In genomic region chr10:44979281-44980181, GRCh38 we compare ENCODE assay signal across 10 cellular contexts. TPM values are rescaled to one million over a fixed set of nuclear protein-coding genes. Genes with fewer than 3 reads are reported as not detected.
A peak's percentile ranks its signal among the peaks of the same experiment; 100 is the strongest.
DNase-seq lines count a peak whose midpoint lies in the region; ATAC-seq and TF ChIP-seq lines count a peak whose summit lies in the region.
"Had no signal": no experiment of that assay in that cellular context is flagged by ENCODE, and none has a peak within 500 bp of the region (broad histone marks: within the 10 kb centered on the region; RNA-seq: fewer than 3 reads in every experiment).

No MANE protein-coding gene starts in this region.

- no peak for TF ChIP-seq CTCF in AG04450 (IDR thresholded peaks at IDR 0.05; ENCODE audit: low read depth, low read length)
- no peak for TF ChIP-seq CTCF in Panc1 (IDR thresholded peaks at IDR 0.05)
- TF ChIP-seq CTCF in gastroesophageal sphincter (IDR thresholded peaks at IDR 0.05) = no peak
- TF ChIP-seq CTCF in ovary (IDR thresholded peaks at IDR 0.05) = no peak

- 69 to 74% methylated on average over 5 to 6 of the region's 13 CpGs for WGBS in gastroesophageal sphincter (ENCODE audit: low coverage in 1 of 2), 2 donors
- 89 to 90% (median 90%) methylated on average over 13 of the region's 13 CpGs for WGBS in ovary, 3 donors

- DNase-seq in AG04450 (ENCODE audit: low read depth, low spot score) (no peak), Panc1 (ENCODE audit: low read depth, low spot score) (no peak), ovary (peak; percentile 13 to 54 (median 41)), NCI-H2196 treated with DMSO at 0.1 percent for 48 hours (lab: John Stamatoyannopoulos, UW; ENCODE audit: unreplicated experiment) (no peak), occipital lobe (lab: John Stamatoyannopoulos, UW) (no peak)
- DNase-seq in activated T-cell treated with anti-CD3 and anti-CD28 coated beads, Interleukin-2, amount 50 U/mL, for 48 hours = no peak
- DNase-seq: stimulated activated CD8-positive, alpha-beta memory T cell treated with anti-CD3 and anti-CD28 coated beads, Interleukin-4, amount 100 ng/mL, for 48 hours had no signal

- H3K27me3 ChIP-seq in AG04450 (ENCODE audit: control insufficient read depth, insufficient read depth, low read length) = no peaks in the 10 kb centered on the region
- no peaks in the 10 kb centered on the region for H3K27me3 ChIP-seq in Panc1 (ENCODE audit: control insufficient read depth, insufficient read depth, low read length)
- H3K27me3 ChIP-seq in gastroesophageal sphincter = no peaks in the 10 kb centered on the region
- H3K27me3 ChIP-seq in ovary = no peaks in the 10 kb centered on the region

- peak overlapping the region; percentile 83 for H3K27ac ChIP-seq in AG04450 (ENCODE audit: low read depth, low read length)
- peak overlapping the region; percentile 92 for H3K27ac ChIP-seq in Panc1 (ENCODE audit: low read length)
- H3K27ac ChIP-seq in gastroesophageal sphincter = peak overlapping the region; percentile 43 to 94 (median 92)
- peak overlapping the region; percentile 37 to 84 for H3K27ac ChIP-seq in ovary

- no peak for TF ChIP-seq EP300 in gastroesophageal sphincter (IDR thresholded peaks at IDR 0.05)
- no peak for TF ChIP-seq EP300 in ovary (IDR thresholded peaks at IDR 0.05)

- TF ChIP-seq POLR2A in gastroesophageal sphincter (IDR thresholded peaks at IDR 0.05) (no peak), ovary (IDR thresholded peaks at IDR 0.05) (no peak)

- H3K4me1 ChIP-seq in Panc1 (ENCODE audit: control insufficient read depth, insufficient read depth, low read length) = peaks cover 75% of the 10 kb centered on the region
- H3K4me1 ChIP-seq in gastroesophageal sphincter = peaks cover 0 to 98% (median 56%) of the 10 kb centered on the region in 3 donors
- peaks cover 40% of the 10 kb centered on the region for H3K4me1 ChIP-seq in ovary (ENCODE audit: insufficient read depth)

- intact Hi-C loops in Panc1 (cut with micrococcal nuclease; ENCODE audit: unreplicated experiment) = no loop called here
- intact Hi-C loops in ovary (cut with DNase I) = no loop called here

- H3K4me3 ChIP-seq in AG04450 (ENCODE audit: low read depth, low read length) = no peak overlapping the region
- peak overlapping the region in 1 of 2 experiments; percentile 83; a peak in 2 of 4 replicates for H3K4me3 ChIP-seq in Panc1 (ENCODE audit: low read depth in 2 of 2, low read length in 2 of 2)
- peak overlapping the region in 1 of 2 donors; percentile 65 for H3K4me3 ChIP-seq in gastroesophageal sphincter
- H3K4me3 ChIP-seq in ovary = no peak overlapping the region

- POLR2A ChIA-PET in AG04450 (lab: Yijun Ruan, JAX) (interaction anchor here (0.8 to 1.3 kb wide), 5 partner anchors 12 to 44 kb away, joined by 3 to 7 read pairs (median 3); no protein-coding TSS in a partner anchor), Panc1 (lab: Charles Lee) (no interaction called here)

- ATAC-seq in Panc1 (no peak), gastroesophageal sphincter (no peak), HG03196 (IDR thresholded peaks at IDR 0.05; ENCODE audit: unreplicated experiment) (no peak)
- ATAC-seq: natural killer cell treated with Interleukin-12 subunit alpha and Interleukin-12 subunit beta and Interleukin-15 and Interleukin-18, amount 100 ng/mL, for 72 hours had no signal

- H3K36me3 ChIP-seq in Panc1 (ENCODE audit: control insufficient read depth, insufficient read depth, low read length) = no peaks in the 10 kb centered on the region
- H3K36me3 ChIP-seq in gastroesophageal sphincter = peaks cover 0 to 47% of the 10 kb centered on the region in 2 donors
- no peaks in the 10 kb centered on the region for H3K36me3 ChIP-seq in ovary

- H3K9me3 ChIP-seq in AG04450 (ENCODE audit: control insufficient read depth, insufficient read depth, low read length) (peaks cover 6% of the 10 kb centered on the region; the same call in 1 of the 2 replicates), Panc1 (ENCODE audit: control insufficient read depth, insufficient read depth, low read depth, low read length) (no peaks in the 10 kb centered on the region), gastroesophageal sphincter (no peaks in the 10 kb centered on the region), ovary (peaks cover 0 to 7% of the 10 kb centered on the region in 2 donors)

- in situ Hi-C loops in Panc1 (cut with HindIII; ENCODE audit: low pct_unique_long_range_greater_than_20kb, low sequenced_read_pairs) = no loop called here

- CTCF ChIA-PET in AG04450 (lab: Charles Lee) (interaction anchor here (1.1 to 1.6 kb wide), 2 partner anchors 12 to 46 kb away, joined by 3 to 5 read pairs; no protein-coding TSS in a partner anchor), Panc1 (lab: Charles Lee) (interaction anchor here (0.6 to 1.4 kb wide), 3 partner anchors 13 to 281 kb away, joined by 3 to 4 read pairs (median 4); no protein-coding TSS in a partner anchor)

- no TSS peak for BruUV-seq in Panc1 (replicated peaks; lab: Mats Ljungman, UMichigan)

RNA-seq across cellular contexts. Expression of gene DEPP1, which starts 0.9 kb away (rescaled TPM):
- polyA plus RNA-seq in AG04450 (2011; rRNA removed) (31.1 and 50.3 TPM in 2 replicates), ovary (100 to 1,000 TPM in 1 of 2 donors, 10 to 100 TPM in 1; 56.7 to 603 TPM)
- 70.4 and 97.9 TPM in 2 replicates for polyA minus RNA-seq in AG04450 (2011; rRNA and poly(A)+ RNA removed)
- total RNA-seq in Panc1 (2021; ENCODE audit: unreplicated experiment) (16.6 TPM), gastroesophageal sphincter (100 to 1,000 TPM in 2 of 4 donors, 10 to 100 TPM in 2; 48.3 to 428 (median 103) TPM), ovary (100 to 1,000 TPM in 5 of 7 donors, 10 to 100 TPM in 2; 35.6 to 511 (median 174) TPM), occipital lobe (3.1 TPM)
- polyA plus RNA-seq in Panc1 (2012; ENCODE audit: insufficient read length) = 26.2 TPM

RNA-seq across cellular contexts. Expression of gene RASSF4, which starts 19.9 kb away (rescaled TPM):
- polyA plus RNA-seq in AG04450 (2011; rRNA removed) = 11.2 and 13.0 TPM in 2 replicates
- polyA minus RNA-seq in AG04450 (2011; rRNA and poly(A)+ RNA removed) = 12.9 and 13.1 TPM in 2 replicates
- 13.9 TPM for total RNA-seq in Panc1 (2021; ENCODE audit: unreplicated experiment)
- 15.7 TPM for polyA plus RNA-seq in Panc1 (2012; ENCODE audit: insufficient read length)
- 10 to 100 TPM; 23.5 to 57.7 (median 31.6) TPM for total RNA-seq in gastroesophageal sphincter
- 10 to 100 TPM in 3 of 7 donors, 1 to 10 TPM in 4; 4.8 to 21.9 (median 7.3) TPM for total RNA-seq in ovary
- polyA plus RNA-seq in ovary = 1 to 10 TPM; 8.1 to 9.7 TPM
- total RNA-seq in occipital lobe = 7.2 TPM

RNA-seq across cellular contexts. Expression of gene ZNF22, which starts 21.2 kb away (rescaled TPM):
- 17.4 and 23.4 TPM in 2 replicates for polyA plus RNA-seq in AG04450 (2011; rRNA removed)
- polyA minus RNA-seq in AG04450 (2011; rRNA and poly(A)+ RNA removed) = 4.7 and 7.9 TPM in 2 replicates
- total RNA-seq in Panc1 (2021; ENCODE audit: unreplicated experiment) = 14.6 TPM
- polyA plus RNA-seq in Panc1 (2012; ENCODE audit: insufficient read length) = 7.9 TPM
- total RNA-seq in gastroesophageal sphincter = 10 to 100 TPM; 19.2 to 35.6 (median 27.1) TPM
- 10 to 100 TPM; 19.4 to 38.0 (median 28.6) TPM for total RNA-seq in ovary
- polyA plus RNA-seq in ovary = 10 to 100 TPM; 25.5 to 27.4 TPM
- total RNA-seq in occipital lobe = 48.8 TPM

Comparison
In these comparisons a context has a peak if more than half of its experiments do, and no peak if none do; other contexts are left out.
1. DNase-seq: peak in ovary (5 of 5); none in AG04450 (single experiment), Panc1 (single experiment), NCI-H2196 treated with DMSO at 0.1 percent for 48 hours (single experiment), activated T-cell treated with anti-CD3 and anti-CD28 coated beads, Interleukin-2, amount 50 U/mL, for 48 hours (0 of 2) and occipital lobe (single experiment).
2. Peak in every context shown above with its lines, with median percentiles within 50 percentile points of each other: H3K27ac ChIP-seq.